Comparison of ENCODE assay signal across 12 cellular contexts in genomic region chr9:91740713-91741112, GRCh38.
DNase-seq lines count a peak whose midpoint lies in the region; TF ChIP-seq lines count a peak whose summit lies in the region.
"Had no signal": no experiment of that assay in that cellular context is flagged by ENCODE, and none has a peak within 500 bp of the region (broad histone marks: within the 10 kb centered on the region; RNA-seq: fewer than 3 reads in every experiment).

No MANE protein-coding gene starts in this region.

- H3K27ac ChIP-seq in caudate nucleus (ENCODE audit: low read depth, low read length) = no peak overlapping the region
- H3K27ac ChIP-seq in stomach = peak overlapping the region in 2 of 5 donors; percentile 29 to 39
- H3K27ac ChIP-seq: coronary artery had no signal

- intact Hi-C loops in stomach (cut with DNase I; ENCODE audit: low total_unique reads) = no loop called here

- no peak overlapping the region for H3K27ac Mint-ChIP-seq in neural crest cell (ENCODE audit: unreplicated experiment)
- no peak overlapping the region for H3K27ac Mint-ChIP-seq in progenitor cell of endocrine pancreas
- H3K27ac Mint-ChIP-seq: CD4-positive, alpha-beta T cell; naive B cell had no signal

- no peak for TF ChIP-seq POLR2A in stomach (IDR thresholded peaks at IDR 0.05)

- H3K36me3 ChIP-seq in adipocyte (ENCODE audit: control insufficient read depth, insufficient read depth, low read length, severe bottlenecking) = no peaks in the 10 kb centered on the region
- peaks cover 0 to 18% (median 16%) of the 10 kb centered on the region in 4 donors for H3K36me3 ChIP-seq in stomach

- 60 to 77% (median 72%) methylated on average over 10 of the region's 10 CpGs for WGBS in stomach, 5 donors

- no peak for DNase-seq in AG09319 (ENCODE audit: extremely low read depth, low read depth)
- peak; percentile 53 for DNase-seq in adipocyte (ENCODE audit: low read depth)
- DNase-seq in fibroblast of villous mesenchyme (ENCODE audit: low read depth) = peak; percentile 76
- no peak for DNase-seq in neural crest cell (ENCODE audit: low read depth, low spot score)
- DNase-seq in caudate nucleus (lab: John Stamatoyannopoulos, UW) = no peak
- DNase-seq in GM10248 (ENCODE audit: extremely low spot score) = no peak
- no peak for DNase-seq in progenitor cell of endocrine pancreas (ENCODE audit: low spot score, unreplicated experiment)
- DNase-seq in stomach = no peak
- DNase-seq: CD4-positive, alpha-beta T cell; naive B cell; NCI-H69 had no signal

- H3K27me3 ChIP-seq in adipocyte (replicated peaks; ENCODE audit: control insufficient read depth, insufficient read depth, low read length) = no peaks in the 10 kb centered on the region
- H3K27me3 ChIP-seq in stomach = no peaks in the 10 kb centered on the region

- H3K4me1 Mint-ChIP-seq in neural crest cell = no peaks in the 10 kb centered on the region
- no peaks in the 10 kb centered on the region for H3K4me1 Mint-ChIP-seq in progenitor cell of endocrine pancreas (ENCODE audit: low read depth)
- H3K4me1 Mint-ChIP-seq: naive B cell had no signal

- POLR2A ChIA-PET in GM10248 (lab: Yijun Ruan, JAX) = no interaction called here

- H3K27me3 Mint-ChIP-seq in neural crest cell (ENCODE audit: low read depth) = no peaks in the 10 kb centered on the region
- H3K27me3 Mint-ChIP-seq in progenitor cell of endocrine pancreas = no peaks in the 10 kb centered on the region

- H3K9ac ChIP-seq in adipocyte (ENCODE audit: low read length) = no peak overlapping the region

- H3K4me3 Mint-ChIP-seq in neural crest cell (no peak overlapping the region), progenitor cell of endocrine pancreas (ENCODE audit: low read depth) (no peak overlapping the region)
- H3K4me3 Mint-ChIP-seq: CD4-positive, alpha-beta T cell; naive B cell had no signal

- TF ChIP-seq CTCF in AG09319 (IDR thresholded peaks at IDR 0.05; ENCODE audit: low read depth, low read length) (peak; percentile 56), fibroblast of villous mesenchyme (IDR thresholded peaks at IDR 0.05; ENCODE audit: insufficient read depth, low read depth, low read length) (peak; percentile 37), neural crest cell (conservative IDR thresholded peaks at IDR 0.05) (peak; percentile 15), GM10248 (IDR thresholded peaks at IDR 0.05; ENCODE audit: control extremely low read depth, extremely low read depth, low read depth, missing control alignments) (no peak), progenitor cell of endocrine pancreas (IDR thresholded peaks at IDR 0.05; ENCODE audit: unreplicated experiment) (no peak), stomach (IDR thresholded peaks at IDR 0.05) (peak in 1 of 7 experiments; percentile 12)

- H3K4me3 ChIP-seq in adipocyte (ENCODE audit: low read length) (no peak overlapping the region), fibroblast of villous mesenchyme (ENCODE audit: low read depth, low read length) (no peak overlapping the region), stomach (no peak overlapping the region)
- H3K4me3 ChIP-seq: coronary artery had no signal

- H3K9me3 Mint-ChIP-seq in neural crest cell (no peaks in the 10 kb centered on the region), progenitor cell of endocrine pancreas (ENCODE audit: low read depth) (no peaks in the 10 kb centered on the region)
- H3K9me3 Mint-ChIP-seq: CD4-positive, alpha-beta T cell; naive B cell had no signal

- H3K36me3 Mint-ChIP-seq in neural crest cell (ENCODE audit: low read depth) (no peaks in the 10 kb centered on the region), progenitor cell of endocrine pancreas (ENCODE audit: insufficient read depth) (peaks cover 7% of the 10 kb centered on the region)
- H3K36me3 Mint-ChIP-seq: naive B cell had no signal

- TF ChIP-seq EP300 in stomach (IDR thresholded peaks at IDR 0.05) = no peak

- peaks cover 9% of the 10 kb centered on the region for H3K4me1 ChIP-seq in adipocyte (ENCODE audit: control insufficient read depth, insufficient read depth, low read length)
- peaks cover 0 to 12% (median 5%) of the 10 kb centered on the region in 4 donors for H3K4me1 ChIP-seq in stomach

- CTCF ChIA-PET in GM10248 (lab: Yijun Ruan, JAX) = interaction anchor here (0.7 to 1.1 kb wide), 3 partner anchors 14 to 19 kb away, joined by 3 read pairs; no protein-coding TSS in a partner anchor

- H3K9me3 ChIP-seq in adipocyte (ENCODE audit: control insufficient read depth, low read length) = no peaks in the 10 kb centered on the region
- no peaks in the 10 kb centered on the region for H3K9me3 ChIP-seq in stomach

Comparison
In these comparisons a context has a peak if more than half of its experiments do, and no peak if none do; other contexts are left out.
1. DNase-seq: peak in adipocyte (single experiment) and fibroblast of villous mesenchyme (single experiment); none in AG09319 (single experiment), neural crest cell (single experiment), caudate nucleus (0 of 61), GM10248 (single experiment), progenitor cell of endocrine pancreas (single experiment) and stomach (single experiment).
2. CTCF ChIP-seq: peak in AG09319 (single experiment), fibroblast of villous mesenchyme (single experiment) and neural crest cell (single experiment); none in GM10248 (single experiment) and progenitor cell of endocrine pancreas (single experiment).